In genomic region chr19:33374406-33374703, GRCh38 we compare ENCODE assay signal across 9 cellular contexts. TPM values are rescaled to one million over a fixed set of nuclear protein-coding genes. Genes with fewer than 3 reads are reported as not detected.
DNase-seq lines count a peak whose midpoint lies in the region; ATAC-seq, FAIRE-seq and TF ChIP-seq lines count a peak whose summit lies in the region.
"Had no signal": no experiment of that assay in that cellular context is flagged by ENCODE, and none has a peak within 500 bp of the region (broad histone marks: within the 10 kb centered on the region; RNA-seq: fewer than 3 reads in every experiment).

No MANE protein-coding gene starts in this region.

- H3K27me3 ChIP-seq in esophagus (ENCODE audit: control insufficient read depth in 1 of 2, insufficient read depth in 2 of 2, low read length in 2 of 2), result no peaks in the 10 kb centered on the region
- H3K27me3 ChIP-seq in neuronal stem cell (ENCODE audit: control insufficient read depth in 3 of 3, insufficient read depth in 3 of 3, low read depth in 1 of 3, low read length in 3 of 3), result peaks cover 0 to 4% (median 0%) of the 10 kb centered on the region in 3 experiments

- POLR2A ChIA-PET in HEK293 (lab: Yijun Ruan, JAX) (interaction anchor here (0.6 to 5.4 kb wide), 12 partner anchors 9 to 197 kb away, joined by 3 to 49 read pairs (median 10); partner anchors contain the start of gene CEBPA), T-cell (lab: Charles Lee) (interaction anchor here (0.6 to 1.2 kb wide), 5 partner anchors 11 to 956 kb away, joined by 3 to 5 read pairs (median 3); no protein-coding TSS in a partner anchor)

- peaks cover 6% of the 10 kb centered on the region for H3K36me3 Mint-ChIP-seq in T-cell

- H4K8ac ChIP-seq in neuronal stem cell (ENCODE audit: low read depth, low read length), result no peak overlapping the region

- H3K27me3 Mint-ChIP-seq in T-cell, result no peaks in the 10 kb centered on the region

- WGBS in esophagus, 2 donors, result 2 to 4% methylated on average over 12 of the region's 12 CpGs
- no CpG with 5 or more reads among the region's 12 CpGs for WGBS in neuronal stem cell (ENCODE audit: extremely low coverage in 2 of 2, insufficient read length in 2 of 2, insufficient replicate concordance in 1 of 2), 2 donors

- H3K4me3 ChIP-seq in AG09309 (ENCODE audit: control insufficient read depth, low read depth, low read length), result peak overlapping the region; percentile 57
- H3K4me3 ChIP-seq in HEK293 (ENCODE audit: low read depth, low read length), result peak overlapping the region; percentile 82
- H3K4me3 ChIP-seq in esophagus (ENCODE audit: low read depth in 1 of 2, low read length in 2 of 2), result peak overlapping the region; percentile 70 to 99
- peak overlapping the region; percentile 62 to 100 for H3K4me3 ChIP-seq in neuronal stem cell (ENCODE audit: low read length in 2 of 2)

- H2AFZ ChIP-seq in neuronal stem cell (ENCODE audit: low read length), result peak overlapping the region; percentile 99

- H3K14ac ChIP-seq in neuronal stem cell (ENCODE audit: low read length), result no peak overlapping the region

- no peak overlapping the region for H2BK120ac ChIP-seq in neuronal stem cell (ENCODE audit: low read depth, low read length)

- H3K4ac ChIP-seq in neuronal stem cell (ENCODE audit: low read length), result no peak overlapping the region

- peak overlapping the region; percentile 85 for H3K9ac ChIP-seq in neuronal stem cell (ENCODE audit: low read depth, low read length, poor library complexity)

- H3K4me1 ChIP-seq in HEK293 (ENCODE audit: control insufficient read depth, insufficient read depth, low read length) (peaks cover 50% of the 10 kb centered on the region), esophagus (ENCODE audit: control insufficient read depth in 2 of 2, insufficient read depth in 2 of 2, low read length in 1 of 2) (peaks cover 0 to 10% of the 10 kb centered on the region in 2 donors), neuronal stem cell (ENCODE audit: control insufficient read depth in 2 of 2, insufficient read depth in 1 of 2, low read depth in 1 of 2, low read length in 2 of 2) (peaks cover 5 to 16% of the 10 kb centered on the region in 2 donors)

- no peaks in the 10 kb centered on the region for H3K9me3 Mint-ChIP-seq in T-cell

- H3K9me3 ChIP-seq in HEK293 (ENCODE audit: control insufficient read depth, insufficient read depth, low read depth, low read length) (no peaks in the 10 kb centered on the region; the same call in 1 of the 2 replicates), esophagus (ENCODE audit: control insufficient read depth in 2 of 2, insufficient read depth in 1 of 2, low read depth in 1 of 2, low read length in 1 of 2) (no peaks in the 10 kb centered on the region), neuronal stem cell (replicated peaks in 1 of 2; ENCODE audit: control insufficient read depth in 2 of 2, insufficient read depth in 1 of 2, low read depth in 1 of 2, low read length in 2 of 2) (no peaks in the 10 kb centered on the region)

- ATAC-seq in T-cell (replicated peaks in 1 of 4) (no peak), GM21390 (IDR thresholded peaks at IDR 0.05; ENCODE audit: unreplicated experiment) (no peak)

- H2BK12ac ChIP-seq in neuronal stem cell (ENCODE audit: low read length), result no peak overlapping the region

- H3K27ac Mint-ChIP-seq in T-cell, result peak overlapping the region; percentile 78 to 82

- H3K4me2 ChIP-seq in neuronal stem cell (ENCODE audit: insufficient read depth, low read length, poor library complexity, severe bottlenecking), result peak overlapping the region; percentile 67

- TF ChIP-seq CTCF in AG09309 (IDR thresholded peaks at IDR 0.05; ENCODE audit: control insufficient read depth, insufficient read depth, low read depth, low read length, missing control alignments) (no peak), HEK293 (tag by site-specific recombination; IDR thresholded peaks at IDR 0.05) (no peak; the same call in 1 of the 2 replicates)

- H2BK15ac ChIP-seq in neuronal stem cell (ENCODE audit: low read length), result no peak overlapping the region

- no peaks in the 10 kb centered on the region for H3K79me1 ChIP-seq in neuronal stem cell (ENCODE audit: low read depth, low read length)

- H2AK5ac ChIP-seq in neuronal stem cell (ENCODE audit: low read depth, low read length), result no peak overlapping the region

- no peak overlapping the region for H3K18ac ChIP-seq in neuronal stem cell (ENCODE audit: low read length)

- CTCF ChIA-PET in HEK293 (lab: Yijun Ruan, JAX) (interaction anchor here (0.6 to 3.0 kb wide), 18 partner anchors 8 to 395 kb away, joined by 3 to 21 read pairs (median 4); partner anchors contain the start of gene CEBPA), T-cell (lab: Charles Lee) (interaction anchor here in 1 of 2 donors (0.6 to 1.4 kb wide), 3 partner anchors 138 to 745 kb away, joined by 3 to 5 read pairs (median 4); no protein-coding TSS in a partner anchor)

- DNase-seq in AG09309 (ENCODE audit: low read depth) (no peak), T-cell (no peak), neuronal stem cell (ENCODE audit: low spot score) (no peak), HTR-8/SVneo (ENCODE audit: insufficient read length, low spot score) (no peak), NCI-H1930 (lab: John Stamatoyannopoulos, UW) (no peak)

- no peak for FAIRE-seq in HTR-8/SVneo (lab: Jason Lieb, UNC)
- FAIRE-seq: islet of Langerhans had no signal

- H3K36me3 ChIP-seq in HEK293 (ENCODE audit: control insufficient read depth in 2 of 2, insufficient read depth in 1 of 2, low read length in 2 of 2) (peaks cover 7 to 10% of the 10 kb centered on the region in 2 experiments), esophagus (ENCODE audit: control insufficient read depth in 2 of 2, insufficient read depth in 2 of 2, low read length in 1 of 2) (peaks cover 1 to 2% of the 10 kb centered on the region in 2 donors), neuronal stem cell (replicated peaks in 1 of 2; ENCODE audit: control insufficient read depth in 2 of 2, insufficient read depth in 2 of 2, low read length in 2 of 2) (peaks cover 2 to 28% of the 10 kb centered on the region in 2 donors)

- H3K27ac ChIP-seq in HEK293 (ENCODE audit: extremely low read depth, low read depth, low read length) (peak overlapping the region; percentile 100), esophagus (ENCODE audit: low read depth in 2 of 2, low read length in 1 of 2) (peak overlapping the region; percentile 98 to 99), neuronal stem cell (replicated peaks; ENCODE audit: low read length) (no peak overlapping the region)

- H3K4me1 Mint-ChIP-seq in T-cell, result peaks cover 52 to 58% (median 58%) of the 10 kb centered on the region in 3 donors

- no peak overlapping the region for H4K91ac ChIP-seq in neuronal stem cell (ENCODE audit: low read depth, low read length, poor library complexity)

- H3K23ac ChIP-seq in neuronal stem cell (ENCODE audit: low read depth, low read length, poor library complexity), result no peak overlapping the region

- peak overlapping the region; percentile 85 to 90 (median 86) for H3K4me3 Mint-ChIP-seq in T-cell

- H2BK5ac ChIP-seq in neuronal stem cell (ENCODE audit: low read length), result no peak overlapping the region

TF ChIP-seq in HEK293, 187 proteins besides CTCF, POLR2A, EP300 and RAD21 (continues in another document):
- TF ChIP-seq KLF16 (tag by site-specific recombination; IDR thresholded peaks at IDR 0.05) (peak; percentile 83; the same call in 1 of the 2 replicates), ZNF654 (tag by site-specific recombination; IDR thresholded peaks at IDR 0.05; ENCODE audit: low read depth) (no peak), ZNF600 (tag by site-specific recombination; IDR thresholded peaks at IDR 0.05) (peak; percentile 85), ZNF530 (tag by site-specific recombination; IDR thresholded peaks at IDR 0.05; ENCODE audit: low read depth) (no peak), ZNF366 (tag by site-specific recombination; conservative IDR thresholded peaks at IDR 0.05) (peak; percentile 46; the same call in 1 of the 2 replicates), ZNF311 (tag by site-specific recombination; IDR thresholded peaks at IDR 0.05; ENCODE audit: borderline replicate concordance) (no peak), ZBTB8A (tag by site-specific recombination; IDR thresholded peaks at IDR 0.05) (peak; percentile 16; the same call in 1 of the 2 replicates), ZNF664 (tag by site-specific recombination; IDR thresholded peaks at IDR 0.05) (no peak), ZNF623 (tag by site-specific recombination; IDR thresholded peaks at IDR 0.05) (peak; percentile 9; the same call in 1 of the 2 replicates), SALL2 (tag by site-specific recombination; IDR thresholded peaks at IDR 0.05; ENCODE audit: borderline replicate concordance) (no peak), ZNF610 (tag by site-specific recombination; IDR thresholded peaks at IDR 0.05; ENCODE audit: borderline replicate concordance) (no peak), ZNF830 (tag by site-specific recombination; IDR thresholded peaks at IDR 0.05; ENCODE audit: low read depth) (no peak), ZNF18 (tag by site-specific recombination; IDR thresholded peaks at IDR 0.05) (no peak), TCF7L2 (IDR thresholded peaks at IDR 0.05; ENCODE audit: borderline replicate concordance, low read depth, low read length) (no peak)

RNA-seq across cellular contexts. Expression of gene CEBPG, which starts 0.8 kb away (rescaled TPM):
- total RNA-seq in T-cell, result 10 to 100 TPM; 15.9 to 27.1 (median 25.1) TPM
- 10 to 100 TPM; 18.3 to 20.6 TPM for polyA plus RNA-seq in esophagus
- 23.4 TPM for polyA plus RNA-seq in neuronal stem cell (2013, experiment 1 of 2)
- polyA plus RNA-seq in neuronal stem cell (2013, experiment 2 of 2), result 23.1 TPM
